Comparison of ENCODE assay signal across 10 cellular contexts in genomic region chr3:187139895-187140253, GRCh38. TPM values are rescaled to one million over a fixed set of nuclear protein-coding genes. Genes with fewer than 3 reads are reported as not detected.
DNase-seq lines count a peak whose midpoint lies in the region; ATAC-seq, FAIRE-seq and TF ChIP-seq lines count a peak whose summit lies in the region.
"Had no signal": no experiment of that assay in that cellular context is flagged by ENCODE, and none has a peak within 500 bp of the region (broad histone marks: within the 10 kb centered on the region; RNA-seq: fewer than 3 reads in every experiment).

No MANE protein-coding gene starts in this region.

- peak overlapping the region; percentile 88 to 95 (median 92) for H3K4me3 Mint-ChIP-seq in IgD-negative memory B cell
- peak overlapping the region; percentile 84 to 94 (median 92) for H3K4me3 Mint-ChIP-seq in naive thymus-derived CD8-positive, alpha-beta T cell

- no peak for ATAC-seq in naive thymus-derived CD8-positive, alpha-beta T cell
- no peak for ATAC-seq in HG03175 (IDR thresholded peaks at IDR 0.05; ENCODE audit: unreplicated experiment)

- TF ChIP-seq CTCF in AG04450 (IDR thresholded peaks at IDR 0.05; ENCODE audit: low read depth, low read length) (no peak), cardiac fibroblast (IDR thresholded peaks at IDR 0.05; ENCODE audit: low read depth, low read length) (no peak)

- no peak for FAIRE-seq in GM19239 (lab: Jason Lieb, UNC)

- DNase-seq in AG04450 (ENCODE audit: low read depth, low spot score) (no peak), cardiac fibroblast (ENCODE audit: low read depth in 2 of 2) (no peak), amniotic stem cell (lab: John Stamatoyannopoulos, UW) (no peak), H4 (ENCODE audit: low spot score) (no peak), GM19239 (ENCODE audit: insufficient read length, low spot score) (no peak)
- DNase-seq in naive thymus-derived CD8-positive, alpha-beta T cell: no peak
- DNase-seq: GDM1 had no signal

- peak overlapping the region; percentile 79 for H3K4me3 ChIP-seq in AG04450 (ENCODE audit: low read depth, low read length)
- H3K4me3 ChIP-seq in cardiac fibroblast (replicated peaks in 1 of 2; ENCODE audit: low read depth in 2 of 2, low read length in 2 of 2): peak overlapping the region; percentile 70 to 72

- H3K27me3 Mint-ChIP-seq in IgD-negative memory B cell: no peaks in the 10 kb centered on the region
- no peaks in the 10 kb centered on the region for H3K27me3 Mint-ChIP-seq in naive thymus-derived CD8-positive, alpha-beta T cell

- POLR2A ChIA-PET in AG04450 (lab: Yijun Ruan, JAX): interaction anchor here (0.6 to 1.2 kb wide), 5 partner anchors 11 to 540 kb away, joined by 3 to 6 read pairs (median 4); partner anchors contain the start of gene EIF4A2
- POLR2A ChIA-PET in naive thymus-derived CD8-positive, alpha-beta T cell (lab: Charles Lee): interaction anchor here (0.6 to 2.7 kb wide), 18 partner anchors 10 to 1208 kb away, joined by 3 to 41 read pairs (median 4); partner anchors contain the start of genes EIF4A2, RFC4 and ST6GAL1

- peaks cover 8 to 18% (median 9%) of the 10 kb centered on the region in 3 donors for H3K4me1 Mint-ChIP-seq in IgD-negative memory B cell
- peaks cover 6 to 23% (median 12%) of the 10 kb centered on the region in 4 donors for H3K4me1 Mint-ChIP-seq in naive thymus-derived CD8-positive, alpha-beta T cell

- H3K27ac ChIP-seq in AG04450 (ENCODE audit: low read depth, low read length): no peak overlapping the region

- CTCF ChIA-PET in AG04450 (lab: Charles Lee): interaction anchor here (0.6 to 4.2 kb wide), 62 partner anchors 10 to 1480 kb away, joined by 3 to 67 read pairs (median 4); partner anchors contain the start of gene RTP2

- H3K36me3 Mint-ChIP-seq in IgD-negative memory B cell: peaks cover 5% of the 10 kb centered on the region
- H3K36me3 Mint-ChIP-seq in naive thymus-derived CD8-positive, alpha-beta T cell: peaks cover 0 to 17% (median 16%) of the 10 kb centered on the region in 3 donors

- peaks cover 7% of the 10 kb centered on the region for H3K9me3 ChIP-seq in AG04450 (ENCODE audit: control insufficient read depth, insufficient read depth, low read length)

- H3K27me3 ChIP-seq in AG04450 (ENCODE audit: control insufficient read depth, insufficient read depth, low read length): peaks cover 12% of the 10 kb centered on the region

- peaks cover 4 to 30% (median 17%) of the 10 kb centered on the region in 3 donors for H3K9me3 Mint-ChIP-seq in IgD-negative memory B cell
- peaks cover 0 to 22% (median 12%) of the 10 kb centered on the region in 9 donors for H3K9me3 Mint-ChIP-seq in naive thymus-derived CD8-positive, alpha-beta T cell

- H3K27ac Mint-ChIP-seq in IgD-negative memory B cell: peak overlapping the region; percentile 76 to 96 (median 90)
- H3K27ac Mint-ChIP-seq in naive thymus-derived CD8-positive, alpha-beta T cell: peak overlapping the region; percentile 88 to 98 (median 96)

RNA-seq across cellular contexts. Expression of gene RPL39L, which starts 0.6 kb away (rescaled TPM):
- polyA plus RNA-seq in AG04450 (2011; rRNA removed): 14.4 and 17.0 TPM in 2 replicates
- polyA minus RNA-seq in AG04450 (2011; rRNA and poly(A)+ RNA removed): 2.9 and 4.1 TPM in 2 replicates
- polyA plus RNA-seq in IgD-negative memory B cell: 15.0 TPM
- total RNA-seq in naive thymus-derived CD8-positive, alpha-beta T cell: 1 to 10 TPM; 1.2 to 1.4 TPM
- 10 to 100 TPM in 1 of 3 donors, 1 to 10 TPM in 2; 3.8 to 11.2 (median 4.4) TPM for polyA plus RNA-seq in naive thymus-derived CD8-positive, alpha-beta T cell
- total RNA-seq in H4 (2014; rRNA removed; shearing (Covaris generic)): 76.1 and 100.0 TPM in 2 replicates

RNA-seq across cellular contexts. Expression of gene RTP1, which starts 57.4 kb away (rescaled TPM):
- polyA plus RNA-seq in AG04450 (2011; rRNA removed): not detected in 2 replicates
- not detected in 2 replicates for polyA minus RNA-seq in AG04450 (2011; rRNA and poly(A)+ RNA removed)
- not detected for polyA plus RNA-seq in IgD-negative memory B cell
- total RNA-seq in naive thymus-derived CD8-positive, alpha-beta T cell: not detected
- polyA plus RNA-seq in naive thymus-derived CD8-positive, alpha-beta T cell: not detected
- total RNA-seq in H4 (2014; rRNA removed; shearing (Covaris generic)): 0.29 TPM in 1 of 2 replicates, not detected in the other
- total RNA-seq: RPMI7951 had no signal
